18 cellular contexts compared by ENCODE assay signal in genomic region chr11:113689711-113690618, GRCh38. TPM values are rescaled to one million over a fixed set of nuclear protein-coding genes. Genes with fewer than 3 reads are reported as not detected.
DNase-seq lines count a peak whose midpoint lies in the region; ATAC-seq and TF ChIP-seq lines count a peak whose summit lies in the region.
"Had no signal": no experiment of that assay in that cellular context is flagged by ENCODE, and none has a peak within 500 bp of the region (broad histone marks: within the 10 kb centered on the region; RNA-seq: fewer than 3 reads in every experiment).

No MANE protein-coding gene starts in this region.

- no peak for TF ChIP-seq EP300 in transverse colon (IDR thresholded peaks at IDR 0.05; ENCODE audit: low read depth)

- no peaks in the 10 kb centered on the region for H3K27me3 Mint-ChIP-seq in MCF 10A (ENCODE audit: insufficient read depth, unreplicated experiment)
- H3K27me3 Mint-ChIP-seq in type B pancreatic cell, result no peaks in the 10 kb centered on the region
- H3K27me3 Mint-ChIP-seq: activated CD8-positive, alpha-beta T cell treated with anti-CD3 and anti-CD28 coated beads for 36 hours had no signal

- no peak overlapping the region for H2BK15ac ChIP-seq in mesendoderm (replicated peaks; ENCODE audit: low read depth)

- ATAC-seq in HG03442 (IDR thresholded peaks at IDR 0.05; ENCODE audit: unreplicated experiment), result no peak
- no peak for ATAC-seq in mucosa of descending colon
- ATAC-seq: activated CD8-positive, alpha-beta T cell treated with anti-CD3 and anti-CD28 coated beads for 36 hours; activated T-cell treated with anti-CD3 and anti-CD28 coated beads, Interleukin-2, amount 50 U/mL, for 4 hours; gastroesophageal sphincter had no signal

- H3K9me3 ChIP-seq in breast epithelium (no peaks in the 10 kb centered on the region), transverse colon (no peaks in the 10 kb centered on the region), mucosa of descending colon (no peaks in the 10 kb centered on the region)
- H3K9me3 ChIP-seq: gastroesophageal sphincter, SJCRH30, suprapubic skin had no signal

- no peak overlapping the region for H3K4me2 ChIP-seq in mesendoderm (ENCODE audit: low read length)

- WGBS in mesendoderm (ENCODE audit: extremely low coverage, insufficient coverage, low lambda C conversion rate), result no CpG with 5 or more reads among the region's 20 CpGs
- 96% methylated on average over 4 to 17 of the region's 20 CpGs for WGBS in transverse colon (ENCODE audit: low coverage in 1 of 2), 2 donors

- no peak overlapping the region for H3K4me3 ChIP-seq in breast epithelium
- H3K4me3 ChIP-seq in mesendoderm (ENCODE audit: low read length), result no peak overlapping the region
- H3K4me3 ChIP-seq in transverse colon, result no peak overlapping the region
- H3K4me3 ChIP-seq in mucosa of descending colon, result no peak overlapping the region
- H3K4me3 ChIP-seq: gastroesophageal sphincter, SJCRH30, suprapubic skin had no signal

- DNase-seq in MCF 10A (ENCODE audit: unreplicated experiment), result peak; percentile 14
- DNase-seq in breast epithelium (ENCODE audit: low spot score in 2 of 2), result no peak
- peak; percentile 72 for DNase-seq in SW480 (ENCODE audit: low spot score)
- DNase-seq in mesendoderm, result no peak
- DNase-seq in type B pancreatic cell (ENCODE audit: extremely low spot score, unreplicated experiment), result no peak
- no peak for DNase-seq in transverse colon
- no peak for DNase-seq in mucosa of descending colon
- DNase-seq: activated T-cell treated with anti-CD3 and anti-CD28 coated beads, Interleukin-2, amount 50 U/mL, for 4 hours; NCI-H1694; NCI-H446 treated with DMSO at 0.1 percent for 48 hours had no signal

- no peak overlapping the region for H3K9ac ChIP-seq in mesendoderm (ENCODE audit: low read length)
- H3K9ac ChIP-seq: parathyroid adenoma had no signal

- H3K23ac ChIP-seq in mesendoderm (ENCODE audit: low read length), result no peak overlapping the region

- H3K36me3 ChIP-seq in breast epithelium, result no peaks in the 10 kb centered on the region
- H3K36me3 ChIP-seq in mesendoderm (ENCODE audit: control insufficient read depth, insufficient read depth, low read length), result no peaks in the 10 kb centered on the region
- H3K36me3 ChIP-seq in transverse colon, result no peaks in the 10 kb centered on the region
- no peaks in the 10 kb centered on the region for H3K36me3 ChIP-seq in mucosa of descending colon (ENCODE audit: low read depth)
- H3K36me3 ChIP-seq: SJCRH30, suprapubic skin had no signal

- no peak overlapping the region for H3K18ac ChIP-seq in mesendoderm (ENCODE audit: low read length)

- no peaks in the 10 kb centered on the region for H3K79me2 ChIP-seq in mesendoderm (ENCODE audit: control insufficient read depth, insufficient read depth, low read length)
- H3K79me2 ChIP-seq: parathyroid adenoma had no signal

- H3K4me1 ChIP-seq in breast epithelium, result no peaks in the 10 kb centered on the region
- H3K4me1 ChIP-seq in mesendoderm (ENCODE audit: control insufficient read depth, low read depth, low read length), result peaks cover 2% of the 10 kb centered on the region
- peaks cover 0 to 10% (median 4%) of the 10 kb centered on the region in 4 donors for H3K4me1 ChIP-seq in transverse colon
- H3K4me1 ChIP-seq in mucosa of descending colon (ENCODE audit: low read depth), result peaks cover 5% of the 10 kb centered on the region
- H3K4me1 ChIP-seq: parathyroid adenoma, SJCRH30, suprapubic skin had no signal

- H2BK5ac ChIP-seq in mesendoderm (ENCODE audit: low read length), result no peak overlapping the region

- peaks cover 15% of the 10 kb centered on the region for H3K4me1 Mint-ChIP-seq in MCF 10A (ENCODE audit: insufficient read depth, unreplicated experiment)
- H3K4me1 Mint-ChIP-seq in type B pancreatic cell (ENCODE audit: unreplicated experiment), result peaks cover 20% of the 10 kb centered on the region
- H3K4me1 Mint-ChIP-seq: WTC11 had no signal

- H3K9me3 Mint-ChIP-seq in MCF 10A (ENCODE audit: unreplicated experiment), result no peaks in the 10 kb centered on the region
- H3K9me3 Mint-ChIP-seq in type B pancreatic cell, result no peaks in the 10 kb centered on the region
- H3K9me3 Mint-ChIP-seq: activated CD8-positive, alpha-beta T cell treated with anti-CD3 and anti-CD28 coated beads for 36 hours; activated T-cell treated with anti-CD3 and anti-CD28 coated beads, Interleukin-2, amount 50 U/mL, for 4 hours; WTC11 had no signal

- no peaks in the 10 kb centered on the region for H3K79me1 ChIP-seq in mesendoderm (ENCODE audit: low read length)

- no peak for TF ChIP-seq CTCF in MCF 10A (IDR thresholded peaks at IDR 0.05; ENCODE audit: unreplicated experiment)
- no peak for TF ChIP-seq CTCF in breast epithelium (IDR thresholded peaks at IDR 0.05)
- no peak for TF ChIP-seq CTCF in type B pancreatic cell (conservative IDR thresholded peaks at IDR 0.05)
- TF ChIP-seq CTCF in transverse colon (IDR thresholded peaks at IDR 0.05), result no peak
- no peak for TF ChIP-seq CTCF in mucosa of descending colon (IDR thresholded peaks at IDR 0.05)

- H3K4me3 Mint-ChIP-seq in MCF 10A (ENCODE audit: unreplicated experiment), result no peak overlapping the region
- no peak overlapping the region for H3K4me3 Mint-ChIP-seq in type B pancreatic cell
- H3K4me3 Mint-ChIP-seq: activated CD8-positive, alpha-beta T cell treated with anti-CD3 and anti-CD28 coated beads for 36 hours; activated T-cell treated with anti-CD3 and anti-CD28 coated beads, Interleukin-2, amount 50 U/mL, for 4 hours; WTC11 had no signal

- POLR2A ChIA-PET in MCF 10A (lab: Yijun Ruan, JAX), result interaction anchor here (0.9 kb wide), 1 partner anchor 14 kb away, joined by 4 read pairs; no protein-coding TSS in a partner anchor

- H4K8ac ChIP-seq in mesendoderm (ENCODE audit: low read depth, low read length), result no peak overlapping the region

- in situ Hi-C loops in transverse colon (cut with MboI; ENCODE audit: low pct_ligation_motif_present in 1 of 4, low pct_unique_long_range_greater_than_20kb in 1 of 4, low sequenced_read_pairs in 3 of 4), result no loop called here

- H3K27me3 ChIP-seq in breast epithelium, result no peaks in the 10 kb centered on the region
- no peaks in the 10 kb centered on the region for H3K27me3 ChIP-seq in mesendoderm (ENCODE audit: insufficient read depth, low read length, poor library complexity)
- no peaks in the 10 kb centered on the region for H3K27me3 ChIP-seq in transverse colon
- H3K27me3 ChIP-seq: gastroesophageal sphincter, SJCRH30, suprapubic skin had no signal

- H3K27ac ChIP-seq in breast epithelium (no peak overlapping the region), mesendoderm (ENCODE audit: low read depth, low read length) (no peak overlapping the region), transverse colon (peak overlapping the region in 1 of 4 donors; percentile 16)
- H3K27ac ChIP-seq: gastroesophageal sphincter, parathyroid adenoma, SJCRH30, suprapubic skin had no signal

- TF ChIP-seq POLR2A in breast epithelium (IDR thresholded peaks at IDR 0.05), result no peak
- no peak for TF ChIP-seq POLR2A in transverse colon (IDR thresholded peaks at IDR 0.05)

- H3K36me3 Mint-ChIP-seq in MCF 10A (ENCODE audit: insufficient read depth, unreplicated experiment) (no peaks in the 10 kb centered on the region), type B pancreatic cell (no peaks in the 10 kb centered on the region)
- H3K36me3 Mint-ChIP-seq: WTC11 had no signal

- H3K4ac ChIP-seq in mesendoderm (ENCODE audit: low read depth, low read length), result no peak overlapping the region

- H3K27ac Mint-ChIP-seq in MCF 10A (ENCODE audit: low read depth, unreplicated experiment), result peak overlapping the region; percentile 59
- H3K27ac Mint-ChIP-seq in type B pancreatic cell, result peak overlapping the region; percentile 75
- H3K27ac Mint-ChIP-seq: activated CD8-positive, alpha-beta T cell treated with anti-CD3 and anti-CD28 coated beads for 36 hours; WTC11 had no signal

- H4K5ac ChIP-seq in mesendoderm (ENCODE audit: low read length), result no peak overlapping the region

- H2AK5ac ChIP-seq in mesendoderm (ENCODE audit: low read length), result no peak overlapping the region

- CTCF ChIA-PET in MCF 10A (lab: Yijun Ruan, JAX), result no interaction called here

- intact Hi-C loops in MCF 10A (cut with micrococcal nuclease), result loop anchor here (5.0 kb wide), 1 partner anchor 68 kb away; no protein-coding TSS in a partner anchor
- intact Hi-C loops in breast epithelium (cut with DNase I; ENCODE audit: low total_unique reads), result no loop called here
- intact Hi-C loops in transverse colon (cut with DNase I; ENCODE audit: low total_unique reads), result no loop called here
- intact Hi-C loops in mucosa of descending colon (cut with DNase I, micrococcal nuclease), result no loop called here

- peak overlapping the region; percentile 44 for H3K56ac ChIP-seq in mesendoderm (ENCODE audit: low read length)

- H2BK120ac ChIP-seq in mesendoderm (ENCODE audit: low read depth, low read length), result no peak overlapping the region

- BruUV-seq in MCF 10A (replicated peaks; lab: Mats Ljungman, UMichigan), result no TSS peak

RNA-seq across cellular contexts. Expression of gene TMPRSS5, which starts 16.1 kb away (rescaled TPM):
- total RNA-seq in MCF 10A (2022) (0.49 and 0.83 TPM in 2 replicates), breast epithelium (10 to 100 TPM in 1 of 3 donors, 1 to 10 TPM in 2; 1.6 to 11.3 (median 4.9) TPM), type B pancreatic cell (ENCODE audit: low replicate concordance) (0.81 and 2.6 TPM in 2 replicates), transverse colon (under 1 TPM in 2 of 4 donors, not detected in 2; 0.27 to 0.79 TPM), mucosa of descending colon (1 to 10 TPM in 1 of 3 donors, under 1 TPM in 2; 0.70 to 1.6 (median 0.81) TPM)
- polyA plus RNA-seq in mesendoderm (2013, experiment 1 of 2), result 0.27 TPM
- 0.10 TPM for polyA plus RNA-seq in mesendoderm (2013, experiment 2 of 2)
- total RNA-seq: G401 had no signal

Comparison
In these comparisons a context has a peak if more than half of its experiments do, and no peak if none do; other contexts are left out.
1. DNase-seq: peak in MCF 10A (single experiment) and SW480 (single experiment); none in breast epithelium (0 of 2), mesendoderm (single experiment), type B pancreatic cell (single experiment), transverse colon (single experiment) and mucosa of descending colon (0 of 3).